ENCODE assay signal across 9 cellular contexts in the genomic region with DNA sequence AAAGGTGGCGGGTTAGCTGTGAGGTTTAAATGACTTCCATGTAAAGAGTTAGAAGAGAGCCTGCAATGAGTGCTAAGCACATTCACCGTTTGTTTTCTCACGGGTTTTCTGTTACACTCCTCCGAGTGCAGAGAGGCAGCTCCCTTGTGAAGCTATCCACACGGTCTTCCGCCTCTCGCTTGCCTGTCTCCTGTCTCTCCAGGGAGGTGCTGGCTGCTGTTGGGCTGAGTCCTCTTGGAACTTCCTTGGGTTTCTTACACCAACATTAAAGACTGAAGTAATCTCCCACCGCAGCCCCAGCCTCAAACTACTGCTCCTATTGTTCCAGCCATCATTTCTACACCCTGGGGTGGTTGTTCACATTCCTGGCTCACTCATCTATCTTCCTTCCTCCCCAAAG. TPM values are rescaled to one million over a fixed set of nuclear protein-coding genes. Genes with fewer than 3 reads are reported as not detected.
DNase-seq lines count a peak whose midpoint lies in the region; ATAC-seq and TF ChIP-seq lines count a peak whose summit lies in the region.
"Had no signal": no experiment of that assay in that cellular context is flagged by ENCODE, and none has a peak within 500 bp of the region (broad histone marks: within the 10 kb centered on the region; RNA-seq: fewer than 3 reads in every experiment).

No MANE protein-coding gene starts in this region.

- POLR2A ChIA-PET in PC-3 (lab: Charles Lee; ENCODE audit: unreplicated experiment): no interaction called here

- no peak for TF ChIP-seq EP300 in transverse colon (IDR thresholded peaks at IDR 0.05; ENCODE audit: low read depth)

- H3K4me3 ChIP-seq in heart left ventricle (peak overlapping the region in 1 of 12 donors; percentile 4), transverse colon (no peak overlapping the region), PC-3 (ENCODE audit: low read length) (no peak overlapping the region)

- intact Hi-C loops in heart left ventricle (cut with DNase I) (loop anchor here in 3 of 10 donors (5.0 kb wide), 5 partner anchors 33 to 108 kb away; a partner anchor contains a TSS), left ventricle myocardium superior (cut with micrococcal nuclease) (no loop called here), transverse colon (cut with DNase I; ENCODE audit: low total_unique reads) (no loop called here), PC-3 (cut with micrococcal nuclease) (loop anchor here (5.0 to 10.0 kb wide), 2 partner anchors 113 to 160 kb away; a partner anchor contains a TSS)

- H3K9ac ChIP-seq in PC-3 (ENCODE audit: low read length): no peak overlapping the region

- H3K4me2 ChIP-seq in PC-3 (ENCODE audit: low read length): no peak overlapping the region

- ATAC-seq in heart left ventricle: no peak
- no peak for ATAC-seq in left ventricle myocardium superior
- ATAC-seq in activated naive CD8-positive, alpha-beta T cell treated with anti-CD3 and anti-CD28 coated beads, Interleukin-2, amount 50 U/mL, for 24 hours: no peak
- ATAC-seq in memory B cell (ENCODE audit: low read depth): no peak
- ATAC-seq in HG02588 (IDR thresholded peaks at IDR 0.05; ENCODE audit: unreplicated experiment): no peak
- no peak for ATAC-seq in PC-3

- H2AFZ ChIP-seq in PC-3 (ENCODE audit: low read length): no peak overlapping the region

- H3K4me3 Mint-ChIP-seq in activated naive CD8-positive, alpha-beta T cell treated with anti-CD3 and anti-CD28 coated beads, Interleukin-2, amount 50 U/mL, for 24 hours: peak overlapping the region; percentile 32
- H3K4me3 Mint-ChIP-seq in memory B cell: peak overlapping the region; percentile 35

- no peaks in the 10 kb centered on the region for H3K9me3 Mint-ChIP-seq in activated naive CD8-positive, alpha-beta T cell treated with anti-CD3 and anti-CD28 coated beads, Interleukin-2, amount 50 U/mL, for 24 hours
- no peaks in the 10 kb centered on the region for H3K9me3 Mint-ChIP-seq in memory B cell

- H3K27ac ChIP-seq in heart left ventricle: peak overlapping the region in 11 of 12 donors; percentile 86 to 97 (median 89)
- H3K27ac ChIP-seq in transverse colon: peak overlapping the region; percentile 90 to 94 (median 92)
- H3K27ac ChIP-seq in PC-3 (ENCODE audit: low read length): no peak overlapping the region

- CTCF ChIA-PET in PC-3 (lab: Charles Lee): no interaction called here

- BruUV-seq in PC-3 (replicated peaks; lab: Mats Ljungman, UMichigan): no TSS peak

- H3F3A ChIP-seq in PC-3 (ENCODE audit: low read length, unreplicated experiment): peaks cover 11% of the 10 kb centered on the region

- H3K27me3 Mint-ChIP-seq in activated naive CD8-positive, alpha-beta T cell treated with anti-CD3 and anti-CD28 coated beads, Interleukin-2, amount 50 U/mL, for 24 hours: no peaks in the 10 kb centered on the region
- no peaks in the 10 kb centered on the region for H3K27me3 Mint-ChIP-seq in memory B cell

- peaks cover 91% of the 10 kb centered on the region for H3K79me2 ChIP-seq in PC-3 (ENCODE audit: low read length)

- no peaks in the 10 kb centered on the region for H3K27me3 ChIP-seq in heart left ventricle
- no peaks in the 10 kb centered on the region for H3K27me3 ChIP-seq in transverse colon
- no peaks in the 10 kb centered on the region for H3K27me3 ChIP-seq in PC-3 (ENCODE audit: low read length)

- peak overlapping the region; percentile 98 for H3K27ac Mint-ChIP-seq in activated naive CD8-positive, alpha-beta T cell treated with anti-CD3 and anti-CD28 coated beads, Interleukin-2, amount 50 U/mL, for 24 hours
- H3K27ac Mint-ChIP-seq in memory B cell: peak overlapping the region; percentile 97

- H4K20me1 ChIP-seq in PC-3 (ENCODE audit: low read length): peaks cover 3% of the 10 kb centered on the region; the same call in 1 of the 2 replicates

- peaks cover 99% of the 10 kb centered on the region for H3K4me1 Mint-ChIP-seq in activated naive CD8-positive, alpha-beta T cell treated with anti-CD3 and anti-CD28 coated beads, Interleukin-2, amount 50 U/mL, for 24 hours
- H3K4me1 Mint-ChIP-seq in memory B cell: peaks cover 60% of the 10 kb centered on the region

- H3K9me2 ChIP-seq in PC-3 (replicated peaks; ENCODE audit: low read length): no peaks in the 10 kb centered on the region

- no peak for TF ChIP-seq CTCF in heart left ventricle (IDR thresholded peaks at IDR 0.05)
- TF ChIP-seq CTCF in transverse colon (IDR thresholded peaks at IDR 0.05): no peak
- TF ChIP-seq CTCF in PC-3 (conservative IDR thresholded peaks at IDR 0.05; ENCODE audit: low read depth, low read length): no peak

- H3K36me3 ChIP-seq in heart left ventricle: peaks cover 0 to 3% (median 0%) of the 10 kb centered on the region in 9 donors
- no peaks in the 10 kb centered on the region for H3K36me3 ChIP-seq in transverse colon
- no peaks in the 10 kb centered on the region for H3K36me3 ChIP-seq in PC-3 (ENCODE audit: low read depth, low read length)

- TF ChIP-seq POLR2A in heart left ventricle (IDR thresholded peaks at IDR 0.05) (no peak), transverse colon (IDR thresholded peaks at IDR 0.05) (no peak)

- DNase-seq in heart left ventricle: peak in 2 of 5 donors; percentile 39 to 50
- DNase-seq in left ventricle myocardium superior: no peak
- no peak for DNase-seq in activated naive CD8-positive, alpha-beta T cell treated with anti-CD3 and anti-CD28 coated beads, Interleukin-2, amount 50 U/mL, for 24 hours
- no peak for DNase-seq in memory B cell (ENCODE audit: low spot score in 2 of 2)
- DNase-seq in transverse colon: no peak
- no peak for DNase-seq in HCEC 1CT
- DNase-seq in PC-3: no peak
- DNase-seq: hypothalamus had no signal

- no peaks in the 10 kb centered on the region for H3K9me3 ChIP-seq in heart left ventricle
- no peaks in the 10 kb centered on the region for H3K9me3 ChIP-seq in transverse colon
- no peaks in the 10 kb centered on the region for H3K9me3 ChIP-seq in PC-3 (ENCODE audit: low read length)

- peaks cover 26% of the 10 kb centered on the region for H3K36me3 Mint-ChIP-seq in activated naive CD8-positive, alpha-beta T cell treated with anti-CD3 and anti-CD28 coated beads, Interleukin-2, amount 50 U/mL, for 24 hours (ENCODE audit: low read depth)
- peaks cover 4% of the 10 kb centered on the region for H3K36me3 Mint-ChIP-seq in memory B cell

- WGBS in heart left ventricle, 4 donors: 29 to 41% (median 33%) methylated on average over 8 of the region's 8 CpGs
- 54 to 67% methylated on average over 2 to 8 of the region's 8 CpGs for WGBS in transverse colon (ENCODE audit: low coverage in 1 of 2), 2 donors

- peaks cover 22 to 89% (median 70%) of the 10 kb centered on the region in 12 donors for H3K4me1 ChIP-seq in heart left ventricle
- peaks cover 39 to 89% (median 61%) of the 10 kb centered on the region in 4 donors for H3K4me1 ChIP-seq in transverse colon
- peaks cover 47% of the 10 kb centered on the region for H3K4me1 ChIP-seq in PC-3 (ENCODE audit: insufficient read depth, low read length)

- in situ Hi-C loops in transverse colon (cut with MboI; ENCODE audit: low pct_ligation_motif_present in 1 of 4, low pct_unique_long_range_greater_than_20kb in 1 of 4, low sequenced_read_pairs in 3 of 4): no loop called here

RNA-seq across cellular contexts. Expression of a gene that starts 14.3 kb away (rescaled TPM):
- total RNA-seq in heart left ventricle (10 to 100 TPM; 42.8 to 91.8 (median 50.9) TPM), left ventricle myocardium superior (44.3 TPM), transverse colon (100 to 1,000 TPM in 1 of 4 donors, 10 to 100 TPM in 3; 78.6 to 113 (median 87.3) TPM), PC-3 (2014; rRNA removed) (76.1 and 78.0 TPM in 2 replicates)
- polyA plus RNA-seq in heart left ventricle: 10 to 100 TPM; 16.2 to 46.4 TPM

RNA-seq across cellular contexts. Expression of a gene that starts 41.3 kb away (rescaled TPM):
- 10 to 100 TPM; 15.1 to 25.7 (median 21.0) TPM for total RNA-seq in heart left ventricle
- polyA plus RNA-seq in heart left ventricle: 10 to 100 TPM; 16.2 to 40.9 TPM
- total RNA-seq in left ventricle myocardium superior: 32.3 TPM
- total RNA-seq in transverse colon: 100 to 1,000 TPM in 1 of 4 donors, 10 to 100 TPM in 3; 24.3 to 105 (median 51.5) TPM
- 12.2 and 18.8 TPM in 2 replicates for total RNA-seq in PC-3 (2014; rRNA removed)
